Comparison of ENCODE assay signal across 9 cellular contexts in the genomic region with DNA sequence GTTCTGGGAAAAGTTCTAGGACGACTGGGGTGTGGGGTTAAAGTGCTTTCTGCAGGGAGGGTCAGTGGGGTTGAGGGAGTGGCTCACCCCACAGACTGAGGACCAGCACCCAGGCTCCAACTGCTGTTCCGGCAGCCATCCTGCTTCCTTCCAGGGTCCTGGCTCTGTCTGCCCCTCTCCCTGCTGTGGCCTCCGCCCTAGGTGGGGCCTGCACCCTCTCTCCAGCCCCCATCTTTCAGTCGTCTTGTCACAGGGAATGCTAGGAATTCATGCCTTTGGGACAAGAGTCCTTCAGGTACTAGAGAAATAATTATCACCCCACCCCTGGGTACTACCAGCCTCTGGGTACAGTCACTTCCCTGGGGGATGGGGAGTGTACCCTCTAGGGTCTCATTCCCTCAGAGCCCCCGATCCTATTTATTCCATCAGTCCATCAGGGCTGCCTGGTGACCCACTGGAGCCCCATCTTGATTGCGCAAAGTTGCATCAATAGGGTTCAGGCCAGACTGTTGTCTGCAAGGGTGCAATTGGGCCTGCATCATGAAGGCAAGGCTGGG. TPM values are rescaled to one million over a fixed set of nuclear protein-coding genes. Genes with fewer than 3 reads are reported as not detected.
DNase-seq lines count a peak whose midpoint lies in the region; ATAC-seq and TF ChIP-seq lines count a peak whose summit lies in the region.
"Had no signal": no experiment of that assay in that cellular context is flagged by ENCODE, and none has a peak within 500 bp of the region (broad histone marks: within the 10 kb centered on the region; RNA-seq: fewer than 3 reads in every experiment).

Gene AGER, minus strand, starts transcription at position 170 of the 557 bp plus-strand sequence. Its CDS starts 31 bp downstream, at position 139.

- H3K9me3 Mint-ChIP-seq in activated naive CD8-positive, alpha-beta T cell (ENCODE audit: low read depth): no peaks in the 10 kb centered on the region
- no peaks in the 10 kb centered on the region for H3K9me3 Mint-ChIP-seq in naive thymus-derived CD4-positive, alpha-beta T cell

- DNase-seq in cardiac muscle cell (ENCODE audit: low read depth in 1 of 2, low spot score in 1 of 2): no peak
- no peak for DNase-seq in Right ventricle myocardium inferior (ENCODE audit: missing footprints)
- no peak for DNase-seq in naive thymus-derived CD4-positive, alpha-beta T cell
- DNase-seq in upper lobe of right lung: no peak
- DNase-seq in HT-29 (ENCODE audit: low spot score): no peak
- no peak for DNase-seq in PC-3
- DNase-seq in nucleus accumbens (lab: John Stamatoyannopoulos, UW): no peak
- DNase-seq: effector CD8-positive, alpha-beta T cell had no signal

- no peaks in the 10 kb centered on the region for H4K20me1 ChIP-seq in PC-3 (ENCODE audit: low read length)

- H3K27ac ChIP-seq in cardiac muscle cell (peak within 1 kb of the TSS; percentile 71), upper lobe of right lung (peak within 1 kb of the TSS; percentile 77), PC-3 (ENCODE audit: low read length) (no peak within 1 kb of the TSS)
- H3K27ac ChIP-seq in naive thymus-derived CD4-positive, alpha-beta T cell (ENCODE audit: low read depth, low read length): peak within 1 kb of the TSS; percentile 17

- no peak within 1 kb of the TSS for H2AFZ ChIP-seq in PC-3 (ENCODE audit: low read length)

- H3K9ac ChIP-seq in PC-3 (ENCODE audit: low read length): no peak within 1 kb of the TSS

- no peaks in the 10 kb centered on the region for H3K27me3 Mint-ChIP-seq in activated naive CD8-positive, alpha-beta T cell
- no peaks in the 10 kb centered on the region for H3K27me3 Mint-ChIP-seq in naive thymus-derived CD4-positive, alpha-beta T cell

- BruUV-seq in PC-3 (replicated peaks; lab: Mats Ljungman, UMichigan): no TSS peak

- H3K4me1 ChIP-seq in cardiac muscle cell (ENCODE audit: low read depth): peaks cover 8% of the 10 kb centered on the region
- peaks cover 11 to 50% of the 10 kb centered on the region in 2 donors for H3K4me1 ChIP-seq in naive thymus-derived CD4-positive, alpha-beta T cell (ENCODE audit: control insufficient read depth in 2 of 2, insufficient read depth in 2 of 2, low read length in 2 of 2)
- H3K4me1 ChIP-seq in upper lobe of right lung: peaks cover 49% of the 10 kb centered on the region
- peaks cover 13% of the 10 kb centered on the region for H3K4me1 ChIP-seq in PC-3 (ENCODE audit: insufficient read depth, low read length)

- H3F3A ChIP-seq in PC-3 (ENCODE audit: low read length, unreplicated experiment): no peaks in the 10 kb centered on the region

- peak within 1 kb of the TSS; percentile 61 for H3K27ac Mint-ChIP-seq in activated naive CD8-positive, alpha-beta T cell
- H3K27ac Mint-ChIP-seq in naive thymus-derived CD4-positive, alpha-beta T cell: peak within 1 kb of the TSS in 8 of 9 donors; percentile 43 to 84 (median 60)

- CTCF ChIA-PET in naive thymus-derived CD4-positive, alpha-beta T cell (lab: Charles Lee): no interaction called here
- CTCF ChIA-PET in PC-3 (lab: Charles Lee): no interaction called here

- intact Hi-C loops in Right ventricle myocardium inferior (cut with DNase I): no loop called here
- intact Hi-C loops in naive thymus-derived CD4-positive, alpha-beta T cell (cut with micrococcal nuclease): no loop called here
- intact Hi-C loops in upper lobe of right lung (cut with DNase I): no loop called here
- intact Hi-C loops in PC-3 (cut with micrococcal nuclease): no loop called here

- ATAC-seq in Right ventricle myocardium inferior: no peak
- ATAC-seq in naive thymus-derived CD4-positive, alpha-beta T cell: no peak
- peak; percentile 50 for ATAC-seq in upper lobe of right lung
- ATAC-seq in PC-3: no peak

- H3K9me2 ChIP-seq in PC-3 (replicated peaks; ENCODE audit: low read length): no peaks in the 10 kb centered on the region

- H3K4me3 Mint-ChIP-seq in activated naive CD8-positive, alpha-beta T cell: no peak within 1 kb of the TSS
- H3K4me3 Mint-ChIP-seq in naive thymus-derived CD4-positive, alpha-beta T cell: no peak within 1 kb of the TSS

- no peak within 1 kb of the TSS for H3K4me3 ChIP-seq in cardiac muscle cell
- H3K4me3 ChIP-seq in naive thymus-derived CD4-positive, alpha-beta T cell (ENCODE audit: low read length): no peak within 1 kb of the TSS
- H3K4me3 ChIP-seq in upper lobe of right lung: peak within 1 kb of the TSS; percentile 28
- H3K4me3 ChIP-seq in PC-3 (ENCODE audit: low read length): no peak within 1 kb of the TSS

- no peak within 1 kb of the TSS for H3K4me2 ChIP-seq in PC-3 (ENCODE audit: low read length)

- H3K9me3 ChIP-seq in cardiac muscle cell (ENCODE audit: low read depth) (no peaks in the 10 kb centered on the region), upper lobe of right lung (no peaks in the 10 kb centered on the region), PC-3 (ENCODE audit: low read length) (no peaks in the 10 kb centered on the region)
- no peaks in the 10 kb centered on the region for H3K9me3 ChIP-seq in naive thymus-derived CD4-positive, alpha-beta T cell (ENCODE audit: control insufficient read depth in 2 of 3, low read length in 3 of 3)

- H3K36me3 ChIP-seq in cardiac muscle cell (peaks cover 15% of the 10 kb centered on the region), upper lobe of right lung (peaks cover 42% of the 10 kb centered on the region), PC-3 (ENCODE audit: low read depth, low read length) (peaks cover 5% of the 10 kb centered on the region)
- peaks cover 15 to 69% (median 27%) of the 10 kb centered on the region in 3 experiments for H3K36me3 ChIP-seq in naive thymus-derived CD4-positive, alpha-beta T cell (ENCODE audit: control insufficient read depth in 2 of 3, insufficient read depth in 3 of 3, low read length in 3 of 3)

- peaks cover 13% of the 10 kb centered on the region for H3K79me2 ChIP-seq in PC-3 (ENCODE audit: low read length)

- TF ChIP-seq CTCF in cardiac muscle cell (IDR thresholded peaks at IDR 0.05; ENCODE audit: low read depth, low read length): no peak
- TF ChIP-seq CTCF in upper lobe of right lung (IDR thresholded peaks at IDR 0.05): no peak
- TF ChIP-seq CTCF in PC-3 (conservative IDR thresholded peaks at IDR 0.05; ENCODE audit: low read depth, low read length): no peak

- POLR2A ChIA-PET in naive thymus-derived CD4-positive, alpha-beta T cell (lab: Charles Lee): no interaction called here
- POLR2A ChIA-PET in PC-3 (lab: Charles Lee; ENCODE audit: unreplicated experiment): no interaction called here

- H3K36me3 Mint-ChIP-seq in activated naive CD8-positive, alpha-beta T cell: peaks cover 15% of the 10 kb centered on the region
- H3K36me3 Mint-ChIP-seq in naive thymus-derived CD4-positive, alpha-beta T cell: peaks cover 10 to 39% (median 27%) of the 10 kb centered on the region in 5 donors

- H3K27me3 ChIP-seq in cardiac muscle cell (no peaks in the 10 kb centered on the region), upper lobe of right lung (no peaks in the 10 kb centered on the region), PC-3 (ENCODE audit: low read length) (no peaks in the 10 kb centered on the region)
- H3K27me3 ChIP-seq in naive thymus-derived CD4-positive, alpha-beta T cell (ENCODE audit: control insufficient read depth in 2 of 2, insufficient read depth in 2 of 2, low read length in 2 of 2): no peaks in the 10 kb centered on the region

- peaks cover 64% of the 10 kb centered on the region for H3K4me1 Mint-ChIP-seq in activated naive CD8-positive, alpha-beta T cell (ENCODE audit: low read depth)
- H3K4me1 Mint-ChIP-seq in naive thymus-derived CD4-positive, alpha-beta T cell: peaks cover 46 to 74% (median 64%) of the 10 kb centered on the region in 7 donors

RNA-seq across cellular contexts. Expression of gene AGER, which starts in this region (rescaled TPM):
- total RNA-seq in cardiac muscle cell (5.0 and 13.5 TPM in 2 replicates), Right ventricle myocardium inferior (2.0 TPM), upper lobe of right lung (1,590 TPM), PC-3 (2014; rRNA removed) (2.0 and 5.0 TPM in 2 replicates)
- polyA plus RNA-seq in cardiac muscle cell: 4.8 and 9.8 TPM in 2 replicates
- total RNA-seq in naive thymus-derived CD4-positive, alpha-beta T cell: 10 to 100 TPM; 32.6 to 92.2 (median 38.0) TPM
- polyA plus RNA-seq in naive thymus-derived CD4-positive, alpha-beta T cell: under 1 TPM in 1 of 2 donors, not detected in 1; 0.47 TPM
- 3.0 and 4.9 TPM in 2 replicates for total RNA-seq in HT-29 (2014; rRNA removed; shearing (Covaris generic))

Comparison
In these comparisons a context has a peak if more than half of its experiments do, and no peak if none do; other contexts are left out.
1. RNA of gene AGER (total RNA-seq): 1,590 TPM in upper lobe of right lung (single experiment); 32.6 to 92.2 TPM in naive thymus-derived CD4-positive, alpha-beta T cell, 5.0 to 13.5 TPM in cardiac muscle cell, 3.0 to 4.9 TPM in HT-29, 2.0 TPM in Right ventricle myocardium inferior (single experiment) and 2.0 to 5.0 TPM in PC-3; every median in the first group is over 10 times any median in the second.